In genomic region chr2:20215183-20216040, GRCh38 we compare ENCODE assay signal across 1 cellular context.
A peak's percentile ranks its signal among the peaks of the same experiment; 100 is the strongest.
TF ChIP-seq lines count a peak whose summit lies in the region.

No MANE protein-coding gene starts in this region.

TF ChIP-seq in HepG2, 621 proteins besides CTCF, POLR2A, EP300 and RAD21 (continued from another document and continues in another):
- TF ChIP-seq ZHX2 (IDR thresholded peaks at IDR 0.05; ENCODE audit: low read depth) = peak; percentile 65; the same call in 1 of the 2 replicates
- TF ChIP-seq ZHX2 (CRISPR knock-in tag; IDR thresholded peaks at IDR 0.05; ENCODE audit: borderline replicate concordance) = no peak
- no peak for TF ChIP-seq SMAD9 (CRISPR knock-in tag; IDR thresholded peaks at IDR 0.05)
- TF ChIP-seq HOXA5 (CRISPR knock-in tag; IDR thresholded peaks at IDR 0.05) = 0 out of 2 replicates have a peak, but pooled peaks have one; percentile 51
- TF ChIP-seq GZF1 (CRISPR knock-in tag; IDR thresholded peaks at IDR 0.05) = peak; percentile 66; the same call in 1 of the 2 replicates
- no peak for TF ChIP-seq ZNF703 (CRISPR knock-in tag; IDR thresholded peaks at IDR 0.05; ENCODE audit: borderline replicate concordance)
- TF ChIP-seq ZNF136 (CRISPR knock-in tag; IDR thresholded peaks at IDR 0.05; ENCODE audit: low read depth) = peak; percentile 77; the same call in 1 of the 2 replicates
- TF ChIP-seq BCLAF1 (IDR thresholded peaks at IDR 0.05) = no peak
- TF ChIP-seq STAG1 (CRISPR knock-in tag; IDR thresholded peaks at IDR 0.05) = peak; percentile 15; the same call in 1 of the 2 replicates
- no peak for TF ChIP-seq ETS1 (CRISPR knock-in tag; IDR thresholded peaks at IDR 0.05)
- 0 out of 2 replicates have a peak, but pooled peaks have one; percentile 64 for TF ChIP-seq ZNF124 (CRISPR knock-in tag; IDR thresholded peaks at IDR 0.05)
- TF ChIP-seq ATM (IDR thresholded peaks at IDR 0.05; ENCODE audit: borderline replicate concordance) = no peak
- peak; percentile 95 for TF ChIP-seq SPEN (CRISPR knock-in tag; IDR thresholded peaks at IDR 0.05; ENCODE audit: low read depth)
- TF ChIP-seq ZNF704 (CRISPR knock-in tag; IDR thresholded peaks at IDR 0.05; ENCODE audit: borderline replicate concordance) = 0 out of 2 replicates have a peak, but pooled peaks have one; percentile 88
- peak; percentile 81; the same call in 1 of the 2 replicates for TF ChIP-seq ZNF512B (CRISPR knock-in tag; IDR thresholded peaks at IDR 0.05; ENCODE audit: borderline replicate concordance)
- 0 out of 2 replicates have a peak, but pooled peaks have one; percentile 22 for TF ChIP-seq TCF7 (IDR thresholded peaks at IDR 0.05; ENCODE audit: low read depth)
- TF ChIP-seq ZNF775 (CRISPR knock-in tag; IDR thresholded peaks at IDR 0.05; ENCODE audit: borderline replicate concordance) = no peak
- peak; percentile 37; the same call in 1 of the 2 replicates for TF ChIP-seq YEATS4 (CRISPR knock-in tag; IDR thresholded peaks at IDR 0.05; ENCODE audit: borderline replicate concordance)
- no peak for TF ChIP-seq SMARCE1 (IDR thresholded peaks at IDR 0.05; ENCODE audit: borderline replicate concordance)
- no peak for TF ChIP-seq ZNF407 (CRISPR knock-in tag; IDR thresholded peaks at IDR 0.05; ENCODE audit: not compliant biosample characterization)
- TF ChIP-seq ZNF549 (CRISPR knock-in tag; IDR thresholded peaks at IDR 0.05) = no peak
- TF ChIP-seq ZNF550 (CRISPR knock-in tag; IDR thresholded peaks at IDR 0.05; ENCODE audit: borderline replicate concordance) = no peak; the same call in 1 of the 2 replicates
- TF ChIP-seq ZSCAN29 (CRISPR knock-in tag; conservative IDR thresholded peaks at IDR 0.05) = peak; percentile 80; the same call in 1 of the 2 replicates
- TF ChIP-seq HNRNPK (IDR thresholded peaks at IDR 0.05; ENCODE audit: low read depth, low read length, poor library complexity, severe bottlenecking) = no peak
- no peak for TF ChIP-seq PHB2 (IDR thresholded peaks at IDR 0.05; ENCODE audit: partially characterized antibody)
- no peak; the same call in 1 of the 2 replicates for TF ChIP-seq ZFP41 (CRISPR knock-in tag; IDR thresholded peaks at IDR 0.05; ENCODE audit: borderline replicate concordance)
- TF ChIP-seq ZNF317 (CRISPR knock-in tag; IDR thresholded peaks at IDR 0.05) = 0 out of 2 replicates have a peak, but pooled peaks have one; percentile 87
- no peak for TF ChIP-seq NFE2L2 (IDR thresholded peaks at IDR 0.05; ENCODE audit: low read length)
- 0 out of 2 replicates have a peak, but pooled peaks have one; percentile 40 for TF ChIP-seq KDM5B (CRISPR knock-in tag; IDR thresholded peaks at IDR 0.05; ENCODE audit: borderline replicate concordance)
- TF ChIP-seq ZNF777 (CRISPR knock-in tag; IDR thresholded peaks at IDR 0.05) = no peak
- peak; percentile 92 for TF ChIP-seq FOXO1 (CRISPR knock-in tag; IDR thresholded peaks at IDR 0.05)
- TF ChIP-seq RBAK (CRISPR knock-in tag; IDR thresholded peaks at IDR 0.05) = 0 out of 2 replicates have a peak, but pooled peaks have one; percentile 46
- no peak for TF ChIP-seq PAWR (CRISPR knock-in tag; IDR thresholded peaks at IDR 0.05; ENCODE audit: borderline replicate concordance)
- TF ChIP-seq RFXAP (CRISPR knock-in tag; IDR thresholded peaks at IDR 0.05; ENCODE audit: borderline replicate concordance) = peak; percentile 79; the same call in 1 of the 2 replicates
- TF ChIP-seq ZNF740 (CRISPR knock-in tag; IDR thresholded peaks at IDR 0.05) = no peak
- TF ChIP-seq HCFC1 (IDR thresholded peaks at IDR 0.05; ENCODE audit: low read depth, low read length) = no peak
- TF ChIP-seq DMAP1 (CRISPR knock-in tag; IDR thresholded peaks at IDR 0.05) = peak; percentile 84
